12 cellular contexts compared by ENCODE assay signal in the genomic region with DNA sequence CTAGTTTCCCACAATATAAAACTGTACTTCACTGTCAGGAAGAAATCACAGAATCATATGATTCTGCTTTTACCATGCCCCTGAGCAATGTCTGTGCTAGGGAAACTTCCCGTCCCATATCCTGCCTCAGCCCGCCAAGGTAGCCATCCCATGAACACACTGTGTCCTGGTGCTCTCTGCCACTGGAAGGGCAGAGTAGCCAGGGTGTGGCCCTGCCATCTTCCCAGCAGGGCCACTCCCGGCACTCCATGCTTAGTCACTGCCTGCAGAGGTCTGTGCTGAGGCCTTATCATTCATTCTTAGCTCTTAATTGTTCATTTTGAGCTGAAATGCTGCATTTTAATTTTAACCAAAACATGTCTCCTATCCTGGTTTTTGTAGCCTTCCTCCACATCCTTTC. TPM values are rescaled to one million over a fixed set of nuclear protein-coding genes. Genes with fewer than 3 reads are reported as not detected.
DNase-seq lines count a peak whose midpoint lies in the region; ATAC-seq, FAIRE-seq and TF ChIP-seq lines count a peak whose summit lies in the region.
"Had no signal": no experiment of that assay in that cellular context is flagged by ENCODE, and none has a peak within 500 bp of the region (broad histone marks: within the 10 kb centered on the region; RNA-seq: fewer than 3 reads in every experiment).

No MANE protein-coding gene starts in this region.

- H2AFZ ChIP-seq in ACC112 (ENCODE audit: low read length, unreplicated experiment) (no peak overlapping the region), astrocyte (ENCODE audit: low read depth, low read length) (no peak overlapping the region)

- no peak overlapping the region for H3K4me2 ChIP-seq in astrocyte (ENCODE audit: low read length)

- H3K4me3 ChIP-seq in ACC112 (ENCODE audit: low read depth, low read length) (no peak overlapping the region), astrocyte (ENCODE audit: insufficient read depth, low read depth, low read length) (no peak overlapping the region)
- H3K4me3 ChIP-seq: heart right ventricle, SJSA1 had no signal

- no peaks in the 10 kb centered on the region for H3K27me3 ChIP-seq in ACC112 (ENCODE audit: insufficient read depth, low read length)
- no peaks in the 10 kb centered on the region for H3K27me3 ChIP-seq in astrocyte (ENCODE audit: insufficient read depth, low read length)
- H3K27me3 ChIP-seq: heart right ventricle, SJSA1 had no signal

- no peak for TF ChIP-seq CTCF in astrocyte (IDR thresholded peaks at IDR 0.05; ENCODE audit: insufficient read depth, low read depth, low read length)

- H3K4me1 ChIP-seq in ACC112 (ENCODE audit: control insufficient read depth, insufficient read depth, low read length, unreplicated experiment) (peaks cover 30% of the 10 kb centered on the region), astrocyte (ENCODE audit: insufficient read depth, low read length) (peaks cover 7% of the 10 kb centered on the region)

- H3K27ac Mint-ChIP-seq in astrocyte (ENCODE audit: unreplicated experiment): peak overlapping the region; percentile 48
- H3K27ac Mint-ChIP-seq in memory B cell: peak overlapping the region; percentile 79

- H3K27ac ChIP-seq in ACC112 (ENCODE audit: low read depth, low read length): peak overlapping the region; percentile 59
- no peak overlapping the region for H3K27ac ChIP-seq in astrocyte (ENCODE audit: low read depth, low read length)
- H3K27ac ChIP-seq: SJSA1 had no signal

- peaks cover 17% of the 10 kb centered on the region for H3K36me3 Mint-ChIP-seq in astrocyte (ENCODE audit: low read depth, unreplicated experiment)
- peaks cover 51% of the 10 kb centered on the region for H3K36me3 Mint-ChIP-seq in memory B cell

- H3K4me1 Mint-ChIP-seq in astrocyte (ENCODE audit: low read depth, unreplicated experiment) (peaks cover 28% of the 10 kb centered on the region), memory B cell (peaks cover 2% of the 10 kb centered on the region)

- H3K36me3 ChIP-seq in ACC112 (ENCODE audit: insufficient read depth, low read length) (peaks cover 53% of the 10 kb centered on the region), astrocyte (ENCODE audit: insufficient read depth, low read length) (peaks cover 91% of the 10 kb centered on the region)

- H3K9ac ChIP-seq in astrocyte (ENCODE audit: low read length): no peak overlapping the region

- H3K79me2 ChIP-seq in ACC112 (ENCODE audit: control insufficient read depth, insufficient read depth, low read length, unreplicated experiment): peaks cover 5% of the 10 kb centered on the region
- peaks cover 23% of the 10 kb centered on the region for H3K79me2 ChIP-seq in astrocyte (ENCODE audit: insufficient read depth, low read length)

- peaks cover 74% of the 10 kb centered on the region for H4K20me1 ChIP-seq in astrocyte (ENCODE audit: insufficient read depth, low read length)

- H3K9me3 ChIP-seq in astrocyte (ENCODE audit: insufficient read depth, low read depth, low read length): no peaks in the 10 kb centered on the region
- H3K9me3 ChIP-seq: heart right ventricle, SJSA1 had no signal

- peak overlapping the region; percentile 14 for H3K4me3 Mint-ChIP-seq in astrocyte (ENCODE audit: unreplicated experiment)
- H3K4me3 Mint-ChIP-seq in memory B cell: no peak overlapping the region

- H3K9me3 Mint-ChIP-seq in astrocyte (ENCODE audit: unreplicated experiment) (no peaks in the 10 kb centered on the region), memory B cell (no peaks in the 10 kb centered on the region)

- no peaks in the 10 kb centered on the region for H3K27me3 Mint-ChIP-seq in astrocyte (ENCODE audit: low read depth, unreplicated experiment)
- no peaks in the 10 kb centered on the region for H3K27me3 Mint-ChIP-seq in memory B cell

- FAIRE-seq in astrocyte (lab: Jason Lieb, UNC): no peak

- ATAC-seq in memory B cell (ENCODE audit: low read depth) (no peak), HG02938 (IDR thresholded peaks at IDR 0.05; ENCODE audit: unreplicated experiment) (no peak), HG03571 (IDR thresholded peaks at IDR 0.05; ENCODE audit: unreplicated experiment) (no peak), GM19455 (IDR thresholded peaks at IDR 0.05; ENCODE audit: unreplicated experiment) (no peak)

- peak; percentile 27 for DNase-seq in HPDE6-E6E7 (ENCODE audit: extremely low spot score)
- no peak for DNase-seq in astrocyte (ENCODE audit: low read depth)
- no peak for DNase-seq in memory B cell (ENCODE audit: low spot score in 2 of 2)
- no peak for DNase-seq in activated gamma-delta T cell (lab: John Stamatoyannopoulos, UW)
- DNase-seq: activated effector memory CD4-positive, alpha-beta T cell treated with anti-CD3 and anti-CD28 coated beads, Interleukin-2, amount 50 U/mL, for 16 hours; DMS153; heart right ventricle had no signal

RNA-seq across cellular contexts. Expression of a gene that starts 31.8 kb away (rescaled TPM):
- total RNA-seq in astrocyte: 45.9 and 50.0 TPM in 2 replicates

RNA-seq across cellular contexts. Expression of a gene that starts 32.2 kb away (rescaled TPM):
- 58.3 and 62.0 TPM in 2 replicates for total RNA-seq in astrocyte
